ENCODE assay signal across 27 cellular contexts in genomic region chr18:51647346-51647745, GRCh38.
"Had no signal": no experiment of that assay in that cellular context is flagged by ENCODE, and none has a peak within 500 bp of the region (broad histone marks: within the 10 kb centered on the region; RNA-seq: fewer than 3 reads in every experiment).

No MANE protein-coding gene starts in this region.

- DNase-seq: stimulated activated CD4-positive, alpha-beta T cell treated with anti-CD3 and anti-CD28 coated beads, Interleukin-2, amount 100 ng/mL, for 48 hours; stimulated activated CD4-positive, alpha-beta T cell treated with anti-CD3 and anti-CD28 coated beads, Interleukin-4, amount 100 ng/mL, for 1 hour; stimulated activated CD4-positive, alpha-beta T cell treated with anti-CD3 and anti-CD28 coated beads, Interleukin-4, amount 100 ng/mL, for 24 hours; stimulated activated CD4-positive, alpha-beta T cell treated with anti-CD3 and anti-CD28 coated beads, Interleukin-4, amount 100 ng/mL, for 4 hours; stimulated activated CD8-positive, alpha-beta memory T cell treated with anti-CD3 and anti-CD28 coated beads, Interleukin-4, amount 100 ng/mL, for 48 hours; stimulated activated naive B cell treated with anti-CD40 and anti-IgM and Interleukin-4, amounts not matched to agents 10 μg/mL and 1 μg/mL and 100 μg/mL, for 72 hours; stimulated activated naive CD4-positive, alpha-beta T cell; stimulated activated naive CD4-positive, alpha-beta T cell treated with Interleukin-2 at 50 U/mL for 16 hours; stimulated activated naive CD8-positive, alpha-beta T cell treated with anti-CD3 and anti-CD28 coated beads, Interleukin-15, amount 100 ng/mL, for 72 hours; stimulated activated naive CD8-positive, alpha-beta T cell treated with anti-CD3 and anti-CD28 coated beads, Interleukin-15, Interleukin-2, amounts not matched to agents 100 U/mL and 50 U/mL, for 24 hours; stomach; substantia nigra; testis; thyroid gland; tibial artery; transverse colon; trophoblast cell; upper lobe of left lung; upper lobe of right lung; uterus had no signal

- ATAC-seq: stimulated activated effector memory CD8-positive, alpha-beta T cell treated with anti-CD3 and anti-CD28 coated beads, Interleukin-12 subunit alpha, Interleukin-12 subunit beta, amount 100 ng/mL, for 72 hours; stimulated activated memory B cell treated with anti-CD40 and anti-IgM and Interleukin-4, amounts not matched to agents 10 μg/mL and 1 μg/mL and 100 μg/mL, for 72 hours; stimulated activated naive B cell treated with anti-CD40 and anti-IgM and Interleukin-4, amounts not matched to agents 10 μg/mL and 1 μg/mL and 100 μg/mL, for 72 hours; stimulated activated naive CD8-positive, alpha-beta T cell treated with anti-CD3 and anti-CD28 coated beads, Interleukin-15, amount 100 ng/mL, for 72 hours; stimulated activated naive CD8-positive, alpha-beta T cell treated with anti-CD3 and anti-CD28 coated beads, Interleukin-15, Interleukin-2, amounts not matched to agents 100 U/mL and 50 U/mL, for 24 hours; upper lobe of right lung had no signal

- H3K36me3 ChIP-seq: stomach, suprapubic skin, thoracic aorta, thyroid gland, tibial artery, tibial nerve, transverse colon, upper lobe of left lung, upper lobe of right lung, uterus, vagina had no signal

- H3K27ac ChIP-seq: stomach, suprapubic skin, testis, thoracic aorta, thyroid gland, tibial artery, tibial nerve, transverse colon, upper lobe of left lung, upper lobe of right lung, uterus, vagina had no signal

- H3K4me3 ChIP-seq: stomach, suprapubic skin, testis, thoracic aorta, thyroid gland, tibial artery, tibial nerve, transverse colon, upper lobe of left lung, upper lobe of right lung, uterus, vagina had no signal

- FAIRE-seq: urothelium cell line had no signal

- H3K4me1 ChIP-seq: stomach, suprapubic skin, testis, thyroid gland, tibial artery, tibial nerve, transverse colon, upper lobe of left lung, upper lobe of right lung, uterus, vagina had no signal

- H3K27me3 ChIP-seq: stomach, suprapubic skin, testis, thyroid gland, tibial artery, tibial nerve, transverse colon, upper lobe of left lung, upper lobe of right lung, uterus, vagina had no signal
